6 cellular contexts compared by ENCODE assay signal in genomic region chr18:73324187-73324831, GRCh38.
A peak's percentile ranks its signal among the peaks of the same experiment; 100 is the strongest.
DNase-seq lines count a peak whose midpoint lies in the region; ATAC-seq and TF ChIP-seq lines count a peak whose summit lies in the region.
"Not testable (repeated sequence)": the region's sequence is repeated elsewhere in the genome, so short reads cannot be mapped to it uniquely, and the experiment has no call there.

No MANE protein-coding gene starts in this region.

- peaks cover 17% of the 10 kb centered on the region for H3K4me1 Mint-ChIP-seq in endodermal cell
- H3K4me1 Mint-ChIP-seq in progenitor cell of endocrine pancreas (ENCODE audit: low read depth), result not testable (repeated sequence)

- not testable (repeated sequence) for H3K9me3 Mint-ChIP-seq in endodermal cell
- H3K9me3 Mint-ChIP-seq in progenitor cell of endocrine pancreas (ENCODE audit: low read depth), result peaks cover 10% of the 10 kb centered on the region

- TSS peak; percentile 20 for BruUV-seq in PC-3 (replicated peaks; lab: Mats Ljungman, UMichigan)

- H3F3A ChIP-seq in PC-3 (ENCODE audit: low read length, unreplicated experiment), result not testable (repeated sequence)

- H3K9me3 ChIP-seq in ES-I3 (ENCODE audit: control insufficient read depth, insufficient read depth, low read length); PC-3 (ENCODE audit: low read length); endodermal cell (ENCODE audit: control insufficient read depth, low read length): not testable (repeated sequence)

- H3K4me3 Mint-ChIP-seq in endodermal cell (peak overlapping the region; percentile 92), progenitor cell of endocrine pancreas (ENCODE audit: low read depth) (peak overlapping the region; percentile 67)

- peak overlapping the region; percentile 39 for H3K4me3 ChIP-seq in PC-3 (ENCODE audit: low read length)
- not testable (repeated sequence) for H3K4me3 ChIP-seq in endodermal cell (ENCODE audit: low read length)

- in situ Hi-C loops in Caki2 (cut with HindIII; ENCODE audit: low pct_unique_long_range_greater_than_20kb, low sequenced_read_pairs), result not testable (repeated sequence)

- peak; percentile 16 for DNase-seq in Caki2 (ENCODE audit: low read depth)
- DNase-seq in PC-3, result peak; percentile 62
- not testable (repeated sequence) for DNase-seq in endodermal cell; epithelial cell of prostate (ENCODE audit: low read depth, low spot score); progenitor cell of endocrine pancreas (ENCODE audit: low spot score, unreplicated experiment)

- POLR2A ChIA-PET in PC-3 (lab: Charles Lee; ENCODE audit: unreplicated experiment), result not testable (repeated sequence)

- peaks cover 29% of the 10 kb centered on the region for H3K79me2 ChIP-seq in PC-3 (ENCODE audit: low read length)

- peak overlapping the region; percentile 93 for H3K27ac ChIP-seq in PC-3 (ENCODE audit: low read length)
- H3K27ac ChIP-seq in endodermal cell (ENCODE audit: low read depth, low read length), result not testable (repeated sequence)
- H3K27ac ChIP-seq in epithelial cell of prostate, result peak overlapping the region; percentile 29

- H3K4me1 ChIP-seq in ES-I3 (ENCODE audit: insufficient read depth, low read length) (peaks cover 16% of the 10 kb centered on the region; the same call in 1 of the 2 replicates), PC-3 (ENCODE audit: insufficient read depth, low read length) (peaks cover 28% of the 10 kb centered on the region)
- H3K4me1 ChIP-seq in endodermal cell (ENCODE audit: control insufficient read depth, insufficient read depth, low read length), result not testable (repeated sequence)

- intact Hi-C loops in PC-3 (cut with micrococcal nuclease), result loop anchor here (1.0 kb wide), 1 partner anchor 41 kb away; no protein-coding TSS in a partner anchor

- ATAC-seq in PC-3, result peak; percentile 84

- H3K27ac Mint-ChIP-seq in endodermal cell (peak overlapping the region; percentile 96), progenitor cell of endocrine pancreas (peak overlapping the region; percentile 29)

- H3K36me3 ChIP-seq in ES-I3 (ENCODE audit: insufficient read depth, low read length); PC-3 (ENCODE audit: low read depth, low read length); endodermal cell (ENCODE audit: control insufficient read depth, insufficient read depth, low read length): not testable (repeated sequence)

- H3K27me3 ChIP-seq in PC-3 (ENCODE audit: low read length); endodermal cell (ENCODE audit: control insufficient read depth, insufficient read depth, low read length, poor library complexity, severe bottlenecking): not testable (repeated sequence)

- H3K27me3 Mint-ChIP-seq in endodermal cell (ENCODE audit: insufficient read depth); progenitor cell of endocrine pancreas: not testable (repeated sequence)

- H3K36me3 Mint-ChIP-seq in endodermal cell (ENCODE audit: low read depth); progenitor cell of endocrine pancreas (ENCODE audit: insufficient read depth): not testable (repeated sequence)

- WGBS in endodermal cell (ENCODE audit: insufficient coverage in 1 of 2, insufficient read length in 1 of 2), 2 experiments, result 100% methylated on average over 2 of the region's 5 CpGs; no CpG with 5 or more reads in 1 of the 2 experiments

- peak overlapping the region; percentile 73 for H3K4me2 ChIP-seq in PC-3 (ENCODE audit: low read length)

- not testable (repeated sequence) for TF ChIP-seq CTCF in PC-3 (conservative IDR thresholded peaks at IDR 0.05; ENCODE audit: low read depth, low read length); endodermal cell (conservative IDR thresholded peaks at IDR 0.05); progenitor cell of endocrine pancreas (IDR thresholded peaks at IDR 0.05; ENCODE audit: unreplicated experiment)

- H2AFZ ChIP-seq in PC-3 (ENCODE audit: low read length), result not testable (repeated sequence)

- CTCF ChIA-PET in PC-3 (lab: Charles Lee), result not testable (repeated sequence)

- H3K9ac ChIP-seq in ES-I3 (ENCODE audit: low read depth, low read length), result peak overlapping the region; percentile 28; the same call in 1 of the 2 replicates
- H3K9ac ChIP-seq in PC-3 (ENCODE audit: low read length), result peak overlapping the region; percentile 61
- H3K9ac ChIP-seq in endodermal cell (ENCODE audit: extremely low read depth, low read length, poor library complexity, severe bottlenecking), result not testable (repeated sequence)

- H3K9me2 ChIP-seq in PC-3 (replicated peaks; ENCODE audit: low read length), result not testable (repeated sequence)

- H4K20me1 ChIP-seq in PC-3 (ENCODE audit: low read length), result not testable (repeated sequence)
